ENCODE assay signal across 29 cellular contexts in genomic region chr7:132745510-132745909, GRCh38.
"Had no signal": no experiment of that assay in that cellular context is flagged by ENCODE, and none has a peak within 500 bp of the region (broad histone marks: within the 10 kb centered on the region; RNA-seq: fewer than 3 reads in every experiment).

No MANE protein-coding gene starts in this region.

- H3K27me3 ChIP-seq: neural progenitor cell, ovary, right lobe of liver, sigmoid colon, testis, upper lobe of right lung, uterus had no signal

- H3K9me3 ChIP-seq: ovary, suprapubic skin, testis had no signal

- H3K27me3 Mint-ChIP-seq: stimulated activated naive CD8-positive, alpha-beta T cell treated with anti-CD3 and anti-CD28 coated beads, Interleukin-15, amount 100 ng/mL, for 72 hours had no signal

- H3K4me1 Mint-ChIP-seq: stimulated activated effector memory CD8-positive, alpha-beta T cell treated with anti-CD3 and anti-CD28 coated beads, Interleukin-12 subunit alpha, Interleukin-12 subunit beta, amount 100 ng/mL, for 72 hours; stimulated activated naive B cell treated with anti-CD40 and anti-IgM and Interleukin-4, amounts not matched to agents 10 μg/mL and 1 μg/mL and 100 μg/mL, for 72 hours; stimulated activated naive CD8-positive, alpha-beta T cell treated with anti-CD3 and anti-CD28 coated beads, Interleukin-15, amount 100 ng/mL, for 72 hours had no signal

- H3K4me3 ChIP-seq: neural progenitor cell, ovary, psoas muscle, right lobe of liver, sigmoid colon, suprapubic skin, testis, tibial artery, transverse colon, upper lobe of right lung, uterus had no signal

- ATAC-seq: natural killer cell; psoas muscle; right cardiac atrium; right lobe of liver; stimulated activated effector memory CD8-positive, alpha-beta T cell treated with anti-CD3 and anti-CD28 coated beads, Interleukin-12 subunit alpha, Interleukin-12 subunit beta, amount 100 ng/mL, for 72 hours; stimulated activated naive B cell treated with anti-CD40 and anti-IgM and Interleukin-4, amounts not matched to agents 10 μg/mL and 1 μg/mL and 100 μg/mL, for 72 hours; stimulated activated naive CD8-positive, alpha-beta T cell treated with anti-CD3 and anti-CD28 coated beads, Interleukin-15, amount 100 ng/mL, for 72 hours; stimulated activated naive CD8-positive, alpha-beta T cell treated with anti-CD3 and anti-CD28 coated beads, Interleukin-15, Interleukin-2, amounts not matched to agents 100 U/mL and 50 U/mL, for 24 hours; upper lobe of right lung had no signal

- H3K79me2 ChIP-seq: parathyroid adenoma had no signal

- H2AFZ ChIP-seq: neural progenitor cell, parathyroid adenoma had no signal

- H3K4me3 Mint-ChIP-seq: natural killer cell; nephron; neural progenitor cell; stimulated activated effector memory CD8-positive, alpha-beta T cell treated with anti-CD3 and anti-CD28 coated beads, Interleukin-12 subunit alpha, Interleukin-12 subunit beta, amount 100 ng/mL, for 72 hours; stimulated activated naive B cell treated with anti-CD40 and anti-IgM and Interleukin-4, amounts not matched to agents 10 μg/mL and 1 μg/mL and 100 μg/mL, for 72 hours; stimulated activated naive CD8-positive, alpha-beta T cell treated with anti-CD3 and anti-CD28 coated beads, Interleukin-15, amount 100 ng/mL, for 72 hours; type B pancreatic cell had no signal

- H3K4me1 ChIP-seq: psoas muscle, right lobe of liver, sigmoid colon, suprapubic skin, testis, tibial artery, transverse colon, uterus had no signal

- H3K27ac Mint-ChIP-seq: natural killer cell; nephron; neural progenitor cell; progenitor cell of endocrine pancreas; stimulated activated effector memory CD8-positive, alpha-beta T cell treated with anti-CD3 and anti-CD28 coated beads, Interleukin-12 subunit alpha, Interleukin-12 subunit beta, amount 100 ng/mL, for 72 hours; stimulated activated naive B cell treated with anti-CD40 and anti-IgM and Interleukin-4, amounts not matched to agents 10 μg/mL and 1 μg/mL and 100 μg/mL, for 72 hours; stimulated activated naive CD8-positive, alpha-beta T cell treated with anti-CD3 and anti-CD28 coated beads, Interleukin-15, amount 100 ng/mL, for 72 hours; type B pancreatic cell had no signal

- H3K36me3 ChIP-seq: neural progenitor cell, ovary, right lobe of liver, sigmoid colon, suprapubic skin, tibial artery, transverse colon, upper lobe of right lung, uterus had no signal

- DNase-seq: natural killer cell; occipital lobe; ovary; posterior cingulate gyrus; psoas muscle; right cardiac atrium; right lobe of liver; sigmoid colon; small intestine; stimulated activated CD4-positive, alpha-beta T cell treated with anti-CD3 and anti-CD28 coated beads, Interleukin-15, amount 100 ng/mL, for 24 hours; stimulated activated CD4-positive, alpha-beta T cell treated with anti-CD3 and anti-CD28 coated beads, Interleukin-2, amount 100 ng/mL, for 24 hours; stimulated activated CD4-positive, alpha-beta T cell treated with anti-CD3 and anti-CD28 coated beads, Interleukin-2, amount 100 ng/mL, for 48 hours; stimulated activated CD4-positive, alpha-beta T cell treated with anti-CD3 and anti-CD28 coated beads, Interleukin-4, amount 100 ng/mL, for 24 hours; stimulated activated naive B cell treated with anti-CD40 and anti-IgM and Interleukin-4, amounts not matched to agents 10 μg/mL and 1 μg/mL and 100 μg/mL, for 72 hours; stimulated activated naive CD8-positive, alpha-beta T cell treated with anti-CD3 and anti-CD28 coated beads, Interleukin-15, amount 100 ng/mL, for 72 hours; stimulated activated naive CD8-positive, alpha-beta T cell treated with anti-CD3 and anti-CD28 coated beads, Interleukin-15, Interleukin-2, amounts not matched to agents 100 U/mL and 50 U/mL, for 24 hours; substantia nigra; testis; tibial artery; transverse colon; upper lobe of right lung; uterus had no signal

- FAIRE-seq: small intestine had no signal

- H3K27ac ChIP-seq: neural progenitor cell, ovary, parathyroid adenoma, psoas muscle, right lobe of liver, sigmoid colon, suprapubic skin, testis, tibial artery, transverse colon, upper lobe of right lung, uterus had no signal

- H3K36me3 Mint-ChIP-seq: neural progenitor cell; stimulated activated effector memory CD8-positive, alpha-beta T cell treated with anti-CD3 and anti-CD28 coated beads, Interleukin-12 subunit alpha, Interleukin-12 subunit beta, amount 100 ng/mL, for 72 hours; stimulated activated naive B cell treated with anti-CD40 and anti-IgM and Interleukin-4, amounts not matched to agents 10 μg/mL and 1 μg/mL and 100 μg/mL, for 72 hours; type B pancreatic cell had no signal

- H3K9me3 Mint-ChIP-seq: type B pancreatic cell had no signal

- H3K4me2 ChIP-seq: neural progenitor cell had no signal

- H3K9ac ChIP-seq: neural progenitor cell, parathyroid adenoma had no signal
